ENCODE assay signal across 18 cellular contexts in the genomic region with DNA sequence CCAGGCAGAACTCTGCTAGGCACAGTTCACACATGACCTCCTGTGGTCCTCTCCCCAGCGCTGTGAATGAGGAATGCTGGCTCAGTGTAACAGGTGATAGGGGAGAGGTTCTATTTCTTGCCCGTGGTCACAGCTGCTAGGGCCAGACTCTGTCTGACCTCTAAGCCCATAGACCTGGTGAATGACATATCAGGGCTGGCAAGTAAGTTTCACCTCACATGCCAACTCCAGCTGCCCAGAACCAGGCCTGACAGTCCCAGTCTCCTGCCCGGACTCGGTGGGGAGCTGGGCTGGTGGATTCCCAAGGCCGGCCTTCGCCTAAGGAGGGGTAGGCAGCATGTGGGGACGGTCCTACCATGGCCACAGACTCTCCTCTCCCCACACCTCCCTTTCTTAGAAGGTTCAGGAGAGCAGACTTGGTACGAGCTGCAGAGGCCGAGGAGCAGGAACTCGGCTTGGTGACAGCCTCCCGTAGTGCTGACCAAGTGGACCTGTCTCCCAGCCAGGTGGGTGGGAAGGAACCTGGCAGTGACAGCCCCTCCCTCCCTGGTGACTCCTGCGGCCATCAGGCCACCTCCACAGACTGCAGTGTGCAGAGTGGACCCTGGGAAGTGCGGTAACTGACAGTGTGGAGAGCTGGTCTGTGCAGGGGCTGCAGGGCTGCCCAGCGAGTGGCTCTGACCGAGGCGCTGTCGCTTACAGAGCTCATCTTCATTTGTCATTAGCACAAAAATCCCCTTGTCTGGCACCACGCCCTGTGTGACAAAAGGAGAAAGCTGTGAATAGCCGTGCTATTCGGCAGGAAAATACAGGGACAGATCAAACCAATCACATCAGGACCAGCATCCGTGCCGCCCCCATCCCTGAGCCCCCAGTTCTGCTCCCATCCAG.
DNase-seq lines count a peak whose midpoint lies in the region; ATAC-seq and TF ChIP-seq lines count a peak whose summit lies in the region.
"Had no signal": no experiment of that assay in that cellular context is flagged by ENCODE, and none has a peak within 500 bp of the region (broad histone marks: within the 10 kb centered on the region; RNA-seq: fewer than 3 reads in every experiment).

No MANE protein-coding gene starts in this region.

- H3K4me1 Mint-ChIP-seq in brain: peaks cover 32% of the 10 kb centered on the region
- no peaks in the 10 kb centered on the region for H3K4me1 Mint-ChIP-seq in stimulated activated memory B cell treated with anti-CD40 and anti-IgM and Interleukin-4, amounts not matched to agents 10 μg/mL and 1 μg/mL and 100 μg/mL, for 72 hours

- peak overlapping the region in 4 of 5 experiments; percentile 15 to 49 (median 22) for H3K27ac Mint-ChIP-seq in brain
- H3K27ac Mint-ChIP-seq in stimulated activated memory B cell treated with anti-CD40 and anti-IgM and Interleukin-4, amounts not matched to agents 10 μg/mL and 1 μg/mL and 100 μg/mL, for 72 hours: no peak overlapping the region
- H3K27ac Mint-ChIP-seq: stimulated activated naive CD8-positive, alpha-beta T cell treated with anti-CD3 and anti-CD28 coated beads, Interleukin-15, Interleukin-2, amounts not matched to agents 100 ng/mL and 50 ng/mL, for 24 hours had no signal

- no peak overlapping the region for H3K4me3 Mint-ChIP-seq in brain
- no peak overlapping the region for H3K4me3 Mint-ChIP-seq in stimulated activated memory B cell treated with anti-CD40 and anti-IgM and Interleukin-4, amounts not matched to agents 10 μg/mL and 1 μg/mL and 100 μg/mL, for 72 hours
- H3K4me3 Mint-ChIP-seq: stimulated activated naive CD8-positive, alpha-beta T cell treated with anti-CD3 and anti-CD28 coated beads, Interleukin-15, Interleukin-2, amounts not matched to agents 100 ng/mL and 50 ng/mL, for 24 hours had no signal

- DNase-seq in NCI-H748 (lab: John Stamatoyannopoulos, UW; ENCODE audit: unreplicated experiment): peak; percentile 24
- no peak for DNase-seq in NCI-H748 treated with DMSO at 0.1 percent for 48 hours (lab: John Stamatoyannopoulos, UW)
- peak; percentile 77 for DNase-seq in mesenteric fat pad (ENCODE audit: low spot score)
- DNase-seq in head of caudate nucleus: no peak
- DNase-seq in DMS 273 (lab: John Stamatoyannopoulos, UW; ENCODE audit: unreplicated experiment): no peak
- DNase-seq: activated CD4-positive, alpha-beta T cell treated with anti-CD3 and anti-CD28 coated beads, Interleukin-2, amount 50 U/mL, for 1 hour; activated CD8-positive, alpha-beta memory T cell treated with anti-CD3 and anti-CD28 coated beads, Interleukin-2, amount 50 U/mL, for 4 hours; COR-L47; EL; GOT3; NCI-H1417; NK-92 treated with Interleukin-12 subunit alpha and Interleukin-12 subunit beta, amount 100 ng/mL, for 24 hours; SW 1271; trophoblast cell had no signal

- ATAC-seq in stimulated activated memory B cell treated with anti-CD40 and anti-IgM and Interleukin-4, amounts not matched to agents 10 μg/mL and 1 μg/mL and 100 μg/mL, for 72 hours: peak; percentile 9
- no peak for ATAC-seq in GM21576 (IDR thresholded peaks at IDR 0.05; ENCODE audit: unreplicated experiment)

- intact Hi-C loops in head of caudate nucleus (cut with DNase I): no loop called here

- TF ChIP-seq CTCF in brain (conservative IDR thresholded peaks at IDR 0.05): no peak

- no peaks in the 10 kb centered on the region for H3K36me3 Mint-ChIP-seq in brain
- no peaks in the 10 kb centered on the region for H3K36me3 Mint-ChIP-seq in stimulated activated memory B cell treated with anti-CD40 and anti-IgM and Interleukin-4, amounts not matched to agents 10 μg/mL and 1 μg/mL and 100 μg/mL, for 72 hours

- peaks cover 7% of the 10 kb centered on the region for H3K27me3 Mint-ChIP-seq in brain
- no peaks in the 10 kb centered on the region for H3K27me3 Mint-ChIP-seq in stimulated activated memory B cell treated with anti-CD40 and anti-IgM and Interleukin-4, amounts not matched to agents 10 μg/mL and 1 μg/mL and 100 μg/mL, for 72 hours
- H3K27me3 Mint-ChIP-seq: stimulated activated naive CD8-positive, alpha-beta T cell treated with anti-CD3 and anti-CD28 coated beads, Interleukin-15, Interleukin-2, amounts not matched to agents 100 ng/mL and 50 ng/mL, for 24 hours had no signal

- peaks cover 0 to 4% (median 0%) of the 10 kb centered on the region in 5 experiments for H3K9me3 Mint-ChIP-seq in brain
- H3K9me3 Mint-ChIP-seq in stimulated activated memory B cell treated with anti-CD40 and anti-IgM and Interleukin-4, amounts not matched to agents 10 μg/mL and 1 μg/mL and 100 μg/mL, for 72 hours: peaks cover 2% of the 10 kb centered on the region
- H3K9me3 Mint-ChIP-seq: stimulated activated naive CD8-positive, alpha-beta T cell treated with anti-CD3 and anti-CD28 coated beads, Interleukin-15, Interleukin-2, amounts not matched to agents 100 ng/mL and 50 ng/mL, for 24 hours had no signal

Comparison
In these comparisons a context has a peak if more than half of its experiments do, and no peak if none do; other contexts are left out.
1. DNase-seq: peak in NCI-H748 (single experiment) and mesenteric fat pad (single experiment); none in NCI-H748 treated with DMSO at 0.1 percent for 48 hours (single experiment), head of caudate nucleus (0 of 42) and DMS 273 (single experiment).